ENCODE assay signal across 8 cellular contexts in the genomic region with DNA sequence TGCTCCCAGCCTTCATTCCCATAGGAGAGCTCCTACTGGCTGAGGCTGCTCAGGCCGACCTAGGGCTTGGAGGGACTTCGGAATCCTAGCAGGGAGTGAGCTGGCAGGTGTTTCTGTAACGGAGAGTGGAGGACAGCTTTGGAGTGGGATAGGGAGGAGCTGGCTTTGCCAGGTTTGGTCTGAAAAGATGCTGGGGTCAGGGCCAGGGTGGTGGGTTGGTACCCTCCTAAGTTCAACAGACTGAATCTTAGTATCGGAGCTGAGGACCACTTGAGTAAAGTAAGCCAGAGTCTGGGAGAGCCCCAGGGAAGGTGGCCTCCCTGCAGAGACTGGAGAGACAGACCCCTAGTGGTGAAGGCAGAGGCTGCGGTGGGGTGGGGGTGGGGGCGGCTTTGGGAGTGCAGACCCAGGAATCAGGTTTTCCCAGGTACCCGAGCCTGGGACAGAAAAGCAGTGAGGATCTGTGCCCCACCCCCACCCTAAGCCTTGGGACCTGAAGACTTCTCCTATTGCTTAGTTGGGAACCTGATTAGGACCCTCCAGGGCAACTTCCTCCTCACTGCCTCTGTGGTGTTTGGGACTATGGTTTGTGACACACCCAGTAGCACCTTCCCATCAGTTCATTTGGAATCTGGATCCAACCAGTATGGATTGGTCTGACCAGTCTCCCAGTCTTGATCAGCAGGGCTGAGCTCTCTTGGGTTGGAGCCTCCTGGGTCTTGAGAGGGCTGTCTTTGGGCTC. TPM values are rescaled to one million over a fixed set of nuclear protein-coding genes. Genes with fewer than 3 reads are reported as not detected.
A peak's percentile ranks its signal among the peaks of the same experiment; 100 is the strongest.
DNase-seq lines count a peak whose midpoint lies in the region; ATAC-seq and TF ChIP-seq lines count a peak whose summit lies in the region.

No MANE protein-coding gene starts in this region.

- H3K27ac ChIP-seq in iPS-20b (ENCODE audit: low read length), result peak overlapping the region; percentile 23

- peak; percentile 20; the same call in 1 of the 2 replicates for TF ChIP-seq CTCF in LNCaP clone FGC (IDR thresholded peaks at IDR 0.05; ENCODE audit: control insufficient read depth, extremely low read depth, insufficient read depth)

- H3K9me3 ChIP-seq in iPS-20b (ENCODE audit: insufficient read depth, low read depth, low read length), result no peaks in the 10 kb centered on the region

- H3K4me1 Mint-ChIP-seq in activated naive CD8-positive, alpha-beta T cell treated with anti-CD3 and anti-CD28 coated beads, Interleukin-2, amount 10 ng/mL, durations not matched to agents 7 days and 5 days, result peaks cover 42% of the 10 kb centered on the region
- H3K4me1 Mint-ChIP-seq in stimulated activated effector memory CD8-positive, alpha-beta T cell treated with anti-CD3 and anti-CD28 coated beads, Interleukin-12 subunit alpha, Interleukin-12 subunit beta, amount 100 ng/mL, for 72 hours, result peaks cover 77% of the 10 kb centered on the region

- DNase-seq in NCI-H748 (lab: John Stamatoyannopoulos, UW; ENCODE audit: unreplicated experiment) (peak; percentile 35), NCI-H748 treated with DMSO at 0.1 percent for 48 hours (lab: John Stamatoyannopoulos, UW) (no peak), LNCaP clone FGC (ENCODE audit: low read depth) (no peak), NCI-H446 treated with DMSO at 0.1 percent for 48 hours (lab: John Stamatoyannopoulos, UW) (no peak)
- DNase-seq in activated naive CD8-positive, alpha-beta T cell treated with anti-CD3 and anti-CD28 coated beads, Interleukin-2, amount 10 ng/mL, durations not matched to agents 7 days and 5 days, result peak; percentile 36
- DNase-seq in stimulated activated effector memory CD8-positive, alpha-beta T cell treated with anti-CD3 and anti-CD28 coated beads, Interleukin-12 subunit alpha, Interleukin-12 subunit beta, amount 100 ng/mL, for 72 hours (ENCODE audit: low spot score in 2 of 2), result no peak

- H3K27me3 Mint-ChIP-seq in activated naive CD8-positive, alpha-beta T cell treated with anti-CD3 and anti-CD28 coated beads, Interleukin-2, amount 10 ng/mL, durations not matched to agents 7 days and 5 days, result no peaks in the 10 kb centered on the region

- H3K4me1 ChIP-seq in iPS-20b (ENCODE audit: insufficient read depth, low read length), result peaks cover 22% of the 10 kb centered on the region; the same call in 1 of the 2 replicates

- H3K4me3 ChIP-seq in LNCaP clone FGC (ENCODE audit: low read depth, low read length) (peak overlapping the region; percentile 72), iPS-20b (ENCODE audit: low read length) (peak overlapping the region; percentile 73)

- H3K36me3 ChIP-seq in iPS-20b (ENCODE audit: insufficient read depth, low read depth, low read length), result no peaks in the 10 kb centered on the region

- H3K27me3 ChIP-seq in iPS-20b (ENCODE audit: insufficient read depth, low read length), result peaks cover 11% of the 10 kb centered on the region; the same call in 1 of the 2 replicates

- no peaks in the 10 kb centered on the region for H3K9me3 Mint-ChIP-seq in activated naive CD8-positive, alpha-beta T cell treated with anti-CD3 and anti-CD28 coated beads, Interleukin-2, amount 10 ng/mL, durations not matched to agents 7 days and 5 days
- no peaks in the 10 kb centered on the region for H3K9me3 Mint-ChIP-seq in stimulated activated effector memory CD8-positive, alpha-beta T cell treated with anti-CD3 and anti-CD28 coated beads, Interleukin-12 subunit alpha, Interleukin-12 subunit beta, amount 100 ng/mL, for 72 hours

- no peak for ATAC-seq in activated naive CD8-positive, alpha-beta T cell treated with anti-CD3 and anti-CD28 coated beads, Interleukin-2, amount 10 ng/mL, durations not matched to agents 7 days and 5 days (ENCODE audit: low read depth)
- ATAC-seq in stimulated activated effector memory CD8-positive, alpha-beta T cell treated with anti-CD3 and anti-CD28 coated beads, Interleukin-12 subunit alpha, Interleukin-12 subunit beta, amount 100 ng/mL, for 72 hours, result no peak
- no peak for ATAC-seq in HG03457 (IDR thresholded peaks at IDR 0.05; ENCODE audit: unreplicated experiment)

- H3K4me3 Mint-ChIP-seq in activated naive CD8-positive, alpha-beta T cell treated with anti-CD3 and anti-CD28 coated beads, Interleukin-2, amount 10 ng/mL, durations not matched to agents 7 days and 5 days, result peak overlapping the region; percentile 85
- peak overlapping the region; percentile 77 for H3K4me3 Mint-ChIP-seq in stimulated activated effector memory CD8-positive, alpha-beta T cell treated with anti-CD3 and anti-CD28 coated beads, Interleukin-12 subunit alpha, Interleukin-12 subunit beta, amount 100 ng/mL, for 72 hours

- peak overlapping the region; percentile 57 for H3K9ac ChIP-seq in iPS-20b (ENCODE audit: low read depth, low read length)

- POLR2A ChIA-PET in activated naive CD8-positive, alpha-beta T cell treated with anti-CD3 and anti-CD28 coated beads, Interleukin-2, amount 10 ng/mL, durations not matched to agents 7 days and 5 days (lab: Charles Lee), result interaction anchor here (1.0 to 4.0 kb wide), 4 partner anchors 11 to 199 kb away, joined by 3 to 16 read pairs (median 4); no protein-coding TSS in a partner anchor

- peak overlapping the region; percentile 7 for H3K27ac Mint-ChIP-seq in activated naive CD8-positive, alpha-beta T cell treated with anti-CD3 and anti-CD28 coated beads, Interleukin-2, amount 10 ng/mL, durations not matched to agents 7 days and 5 days
- H3K27ac Mint-ChIP-seq in stimulated activated effector memory CD8-positive, alpha-beta T cell treated with anti-CD3 and anti-CD28 coated beads, Interleukin-12 subunit alpha, Interleukin-12 subunit beta, amount 100 ng/mL, for 72 hours, result peak overlapping the region; percentile 35

- no peaks in the 10 kb centered on the region for H3K36me3 Mint-ChIP-seq in activated naive CD8-positive, alpha-beta T cell treated with anti-CD3 and anti-CD28 coated beads, Interleukin-2, amount 10 ng/mL, durations not matched to agents 7 days and 5 days
- no peaks in the 10 kb centered on the region for H3K36me3 Mint-ChIP-seq in stimulated activated effector memory CD8-positive, alpha-beta T cell treated with anti-CD3 and anti-CD28 coated beads, Interleukin-12 subunit alpha, Interleukin-12 subunit beta, amount 100 ng/mL, for 72 hours

RNA-seq across cellular contexts. Expression of a gene that starts 3.0 kb away (rescaled TPM):
- total RNA-seq in activated naive CD8-positive, alpha-beta T cell treated with anti-CD3 and anti-CD28 coated beads, Interleukin-2, amount 10 ng/mL, durations not matched to agents 7 days and 5 days, result 1 to 10 TPM; 6.9 to 7.9 TPM

RNA-seq across cellular contexts. Expression of a gene that starts 23.8 kb away (rescaled TPM):
- total RNA-seq in activated naive CD8-positive, alpha-beta T cell treated with anti-CD3 and anti-CD28 coated beads, Interleukin-2, amount 10 ng/mL, durations not matched to agents 7 days and 5 days, result 1 to 10 TPM; 7.2 to 7.3 TPM

RNA-seq across cellular contexts. Expression of a gene that starts 52.4 kb away (rescaled TPM):
- 10 to 100 TPM; 34.6 to 34.7 TPM for total RNA-seq in activated naive CD8-positive, alpha-beta T cell treated with anti-CD3 and anti-CD28 coated beads, Interleukin-2, amount 10 ng/mL, durations not matched to agents 7 days and 5 days

Comparison
In these comparisons a context has a peak if more than half of its experiments do, and no peak if none do; other contexts are left out.
1. DNase-seq: peak in NCI-H748 (single experiment) and activated naive CD8-positive, alpha-beta T cell treated with anti-CD3 and anti-CD28 coated beads, Interleukin-2, amount 10 ng/mL, durations not matched to agents 7 days and 5 days (single experiment); none in NCI-H748 treated with DMSO at 0.1 percent for 48 hours (single experiment), LNCaP clone FGC (single experiment), stimulated activated effector memory CD8-positive, alpha-beta T cell treated with anti-CD3 and anti-CD28 coated beads, Interleukin-12 subunit alpha, Interleukin-12 subunit beta, amount 100 ng/mL, for 72 hours (0 of 2) and NCI-H446 treated with DMSO at 0.1 percent for 48 hours (single experiment).